20 cellular contexts compared by ENCODE assay signal in genomic region chr16:13108126-13108525, GRCh38.
"Had no signal": no experiment of that assay in that cellular context is flagged by ENCODE, and none has a peak within 500 bp of the region (broad histone marks: within the 10 kb centered on the region; RNA-seq: fewer than 3 reads in every experiment).

No MANE protein-coding gene starts in this region.

- H3K4me3 Mint-ChIP-seq: dendritic cell treated with granulocyte-macrophage colony-stimulating factor and Interleukin-4, amounts not matched to agents 40 ng/mL and 50 ng/mL, for 4 days; effector memory CD8-positive, alpha-beta T cell; immature natural killer cell; naive thymus-derived CD8-positive, alpha-beta T cell had no signal

- H3K36me3 Mint-ChIP-seq: immature natural killer cell; naive thymus-derived CD8-positive, alpha-beta T cell had no signal

- H3K36me3 ChIP-seq: esophagus muscularis mucosa, gastroesophageal sphincter, left lung, lower lobe of right lung, right atrium auricular region, stomach, thoracic aorta, transverse colon had no signal

- H3K27me3 ChIP-seq: esophagus muscularis mucosa, gastroesophageal sphincter, left lung, right atrium auricular region, stomach, transverse colon had no signal

- ATAC-seq: effector memory CD8-positive, alpha-beta T cell; gastroesophageal sphincter; left lung; lower lobe of right lung; naive thymus-derived CD8-positive, alpha-beta T cell had no signal

- H3K9me3 ChIP-seq: lower lobe of right lung had no signal

- H3K4me1 Mint-ChIP-seq: immature natural killer cell; naive thymus-derived CD8-positive, alpha-beta T cell had no signal

- H3K27ac Mint-ChIP-seq: dendritic cell treated with granulocyte-macrophage colony-stimulating factor and Interleukin-4, amounts not matched to agents 40 ng/mL and 50 ng/mL, for 4 days; effector memory CD8-positive, alpha-beta T cell; immature natural killer cell; naive thymus-derived CD8-positive, alpha-beta T cell had no signal

- H3K4me3 ChIP-seq: esophagus muscularis mucosa, gastroesophageal sphincter, left lung, lower lobe of right lung, right atrium auricular region, stomach, thoracic aorta, transverse colon had no signal

- H3K4me1 ChIP-seq: left lung, lower lobe of right lung, right atrium auricular region, stomach, transverse colon had no signal

- H3K27me3 Mint-ChIP-seq: dendritic cell treated with granulocyte-macrophage colony-stimulating factor and Interleukin-4, amounts not matched to agents 40 ng/mL and 50 ng/mL, for 4 days; effector memory CD8-positive, alpha-beta T cell had no signal

- DNase-seq: cerebellar nuclear complex; effector memory CD8-positive, alpha-beta T cell; glutamatergic neuron; immature natural killer cell; left lung; lower lobe of right lung; naive thymus-derived CD8-positive, alpha-beta T cell; posterior cingulate gyrus; small intestine; stimulated activated CD4-positive, alpha-beta T cell treated with anti-CD3 and anti-CD28 coated beads, Interleukin-12 subunit alpha, Interleukin-12 subunit beta, amount 100 ng/mL, for 4 hours; stimulated activated naive CD4-positive, alpha-beta T cell; stomach; substantia nigra; transverse colon had no signal

- H3K27ac ChIP-seq: epithelial cell of prostate, gastroesophageal sphincter, left lung, lower lobe of right lung, right atrium auricular region, stomach, transverse colon had no signal
